ENCODE assay signal across 15 cellular contexts in the genomic region with DNA sequence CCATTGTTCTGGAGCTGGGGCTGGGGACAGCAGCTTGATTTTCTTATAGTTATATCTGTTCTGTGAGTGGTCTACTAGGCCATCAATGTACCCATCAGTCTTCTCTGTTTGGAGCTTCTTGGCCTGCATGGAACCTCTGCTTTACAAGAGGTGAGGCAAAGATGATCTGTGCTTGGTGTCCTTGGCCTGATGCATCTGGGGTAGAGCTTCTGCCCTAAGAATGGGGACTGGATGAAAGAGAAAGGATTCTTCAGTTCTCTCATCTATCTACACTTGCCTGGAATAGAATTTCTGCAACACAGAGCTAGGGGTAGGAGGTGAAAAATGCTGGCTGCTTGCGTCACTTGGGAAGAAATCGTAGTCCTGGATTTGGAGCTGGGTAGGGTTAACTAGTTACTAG.
"Had no signal": no experiment of that assay in that cellular context is flagged by ENCODE, and none has a peak within 500 bp of the region (broad histone marks: within the 10 kb centered on the region; RNA-seq: fewer than 3 reads in every experiment).

No MANE protein-coding gene starts in this region.

- H3K4me3 ChIP-seq: ascending aorta, hepatocyte, mucosa of descending colon had no signal

- H3K27ac Mint-ChIP-seq: activated naive CD4-positive, alpha-beta T cell treated with anti-CD3 and anti-CD28 coated beads, Interleukin-2, amount 10 ng/mL, durations not matched to agents 7 days and 5 days; type B pancreatic cell had no signal

- DNase-seq: activated CD4-positive, alpha-beta T cell treated with anti-CD3 and anti-CD28 coated beads, Interleukin-2, amount 50 U/mL, for 48 hours; activated CD4-positive, CD25-positive, alpha-beta regulatory T cell treated with anti-CD3 and anti-CD28 coated beads, Interleukin-2, amount 50 U/mL, for 72 hours; activated naive CD4-positive, alpha-beta T cell treated with anti-CD3 and anti-CD28 coated beads, Interleukin-2, amount 10 ng/mL, durations not matched to agents 7 days and 5 days; islet precursor cell; mucosa of descending colon; naive thymus-derived CD4-positive, alpha-beta T cell; small intestine; stimulated activated CD4-positive, alpha-beta T cell treated with anti-CD3 and anti-CD28 coated beads, Interleukin-4, amount 100 ng/mL, for 24 hours; stimulated activated naive CD4-positive, alpha-beta T cell treated with Interleukin-2 at 50 U/mL for 16 hours had no signal

- H3K9me3 Mint-ChIP-seq: activated naive CD4-positive, alpha-beta T cell treated with anti-CD3 and anti-CD28 coated beads, Interleukin-2, amount 10 ng/mL, durations not matched to agents 7 days and 5 days; naive thymus-derived CD4-positive, alpha-beta T cell; type B pancreatic cell had no signal

- H2AFZ ChIP-seq: hepatocyte had no signal

- H3K27ac ChIP-seq: hepatocyte had no signal

- ATAC-seq: esophagus mucosa; mucosa of descending colon; naive thymus-derived CD4-positive, alpha-beta T cell had no signal

- H3K4me2 ChIP-seq: hepatocyte had no signal

- H3K9me3 ChIP-seq: ascending aorta, mucosa of descending colon had no signal

- H3K27me3 ChIP-seq: ascending aorta, hepatocyte had no signal

- H3K4me3 Mint-ChIP-seq: activated naive CD4-positive, alpha-beta T cell treated with anti-CD3 and anti-CD28 coated beads, Interleukin-2, amount 10 ng/mL, durations not matched to agents 7 days and 5 days; naive thymus-derived CD4-positive, alpha-beta T cell; type B pancreatic cell had no signal

- FAIRE-seq: bronchial epithelial cell, endometrium, small intestine had no signal

- H3K27me3 Mint-ChIP-seq: activated naive CD4-positive, alpha-beta T cell treated with anti-CD3 and anti-CD28 coated beads, Interleukin-2, amount 10 ng/mL, durations not matched to agents 7 days and 5 days; naive thymus-derived CD4-positive, alpha-beta T cell; type B pancreatic cell had no signal
